In genomic region chr1:83818916-83819315, GRCh38 we compare ENCODE assay signal across 12 cellular contexts.
DNase-seq lines count a peak whose midpoint lies in the region; ATAC-seq and TF ChIP-seq lines count a peak whose summit lies in the region.
"Had no signal": no experiment of that assay in that cellular context is flagged by ENCODE, and none has a peak within 500 bp of the region (broad histone marks: within the 10 kb centered on the region; RNA-seq: fewer than 3 reads in every experiment).

No MANE protein-coding gene starts in this region.

- ATAC-seq in left colon = peak; percentile 69

- H3K9me3 ChIP-seq in adipocyte (ENCODE audit: control insufficient read depth, low read length) = no peaks in the 10 kb centered on the region

- no peak for TF ChIP-seq CTCF in AG09319 (IDR thresholded peaks at IDR 0.05; ENCODE audit: low read depth, low read length)

- H3K4me1 ChIP-seq in adipocyte (ENCODE audit: control insufficient read depth, insufficient read depth, low read length) = peaks cover 29% of the 10 kb centered on the region
- H3K4me1 ChIP-seq: parathyroid adenoma had no signal

- H3K36me3 ChIP-seq in adipocyte (ENCODE audit: control insufficient read depth, insufficient read depth, low read length, severe bottlenecking) = no peaks in the 10 kb centered on the region

- no peak overlapping the region for H3K4me3 ChIP-seq in adipocyte (ENCODE audit: low read length)

- H3K9ac ChIP-seq in adipocyte (ENCODE audit: low read length) = no peak overlapping the region
- H3K9ac ChIP-seq: parathyroid adenoma had no signal

- in situ Hi-C loops in KBM-7 (cut with MboI; ENCODE audit: low pct_unique_long_range_greater_than_20kb, low sequenced_read_pairs) = no loop called here

- peak; percentile 60 for DNase-seq in AG09319 (ENCODE audit: extremely low read depth, low read depth)
- DNase-seq in KBM-7 = peak; percentile 74
- DNase-seq in adipocyte (ENCODE audit: low read depth) = peak; percentile 62
- DNase-seq in left colon = peak in 1 of 2 donors; percentile 13
- no peak for DNase-seq in activated CD8-positive, alpha-beta memory T cell treated with anti-CD3 and anti-CD28 coated beads, Interleukin-2, amount 50 U/mL, for 4 hours
- DNase-seq in head of caudate nucleus = no peak
- no peak for DNase-seq in T-helper 1 cell
- DNase-seq in NCI-H1048 (lab: John Stamatoyannopoulos, UW) = no peak
- DNase-seq: CD4-positive, alpha-beta memory T cell; NCI-H2171 treated with DMSO at 0.1 percent for 48 hours; SW 1271 had no signal

- intact Hi-C loops in left colon (cut with DNase I, micrococcal nuclease) (no loop called here), head of caudate nucleus (cut with DNase I) (no loop called here)

- H3K27me3 ChIP-seq in adipocyte (replicated peaks; ENCODE audit: control insufficient read depth, insufficient read depth, low read length) = no peaks in the 10 kb centered on the region

Comparison
In these comparisons a context has a peak if more than half of its experiments do, and no peak if none do; other contexts are left out.
1. DNase-seq: peak in AG09319 (single experiment), KBM-7 (single experiment) and adipocyte (single experiment); none in activated CD8-positive, alpha-beta memory T cell treated with anti-CD3 and anti-CD28 coated beads, Interleukin-2, amount 50 U/mL, for 4 hours (single experiment), head of caudate nucleus (0 of 42), T-helper 1 cell (0 of 5) and NCI-H1048 (single experiment).